Comparison of ENCODE assay signal across 16 cellular contexts in the genomic region with DNA sequence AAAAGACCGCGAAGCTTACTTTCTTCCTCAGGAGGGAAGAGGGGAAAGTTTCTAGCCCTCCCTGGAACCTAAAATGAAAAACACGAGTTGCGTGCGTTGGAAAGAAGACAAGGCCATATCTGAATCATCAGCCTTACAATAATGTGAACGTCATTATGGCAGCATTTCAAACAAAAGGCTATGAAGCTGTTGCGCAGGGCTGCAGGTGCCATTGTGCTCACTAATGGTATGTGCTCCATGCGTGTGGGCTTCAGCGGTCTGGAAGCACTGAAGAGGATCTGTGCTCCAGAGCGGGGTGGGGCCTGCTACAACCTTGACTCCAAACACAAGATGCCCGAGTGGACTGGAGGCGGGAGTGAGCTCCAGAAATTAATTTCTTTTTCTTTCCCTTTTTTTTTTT.
"Had no signal": no experiment of that assay in that cellular context is flagged by ENCODE, and none has a peak within 500 bp of the region (broad histone marks: within the 10 kb centered on the region; RNA-seq: fewer than 3 reads in every experiment).

No MANE protein-coding gene starts in this region.

- H3K9me3 ChIP-seq: esophagus squamous epithelium, psoas muscle, sigmoid colon, upper lobe of left lung had no signal

- DNase-seq: activated gamma-delta T cell; activated T-cell treated with anti-CD3 and anti-CD28 coated beads, Interleukin-2, amount 50 U/mL, for 4 hours; aorta; dorsolateral prefrontal cortex; esophagus squamous epithelium; hypothalamus; midbrain; occipital lobe; psoas muscle; sigmoid colon; SW 1271 had no signal

- H3K27ac ChIP-seq: dorsolateral prefrontal cortex, psoas muscle, sigmoid colon, upper lobe of left lung had no signal

- H3K4me3 Mint-ChIP-seq: activated naive CD8-positive, alpha-beta T cell; activated T-cell treated with anti-CD3 and anti-CD28 coated beads, Interleukin-2, amount 50 U/mL, for 4 hours; naive thymus-derived CD4-positive, alpha-beta T cell; stimulated activated naive CD8-positive, alpha-beta T cell treated with anti-CD3 and anti-CD28 coated beads, Interleukin-15, Interleukin-2, amounts not matched to agents 100 ng/mL and 50 ng/mL, for 24 hours; T-helper 2 cell treated with Interferon-gamma antibody and Interleukin-4, amounts not matched to agents 5 μg/mL and 100 μg/mL, for 36 hours had no signal

- H3K4me1 ChIP-seq: sigmoid colon had no signal

- ATAC-seq: activated T-cell treated with anti-CD3 and anti-CD28 coated beads, Interleukin-2, amount 50 U/mL, for 4 hours; naive thymus-derived CD4-positive, alpha-beta T cell; psoas muscle had no signal

- H3K36me3 ChIP-seq: esophagus squamous epithelium, sigmoid colon, upper lobe of left lung had no signal

- H3K9me3 Mint-ChIP-seq: activated T-cell treated with anti-CD3 and anti-CD28 coated beads, Interleukin-2, amount 50 U/mL, for 4 hours; naive thymus-derived CD4-positive, alpha-beta T cell; stimulated activated naive CD8-positive, alpha-beta T cell treated with anti-CD3 and anti-CD28 coated beads, Interleukin-15, Interleukin-2, amounts not matched to agents 100 ng/mL and 50 ng/mL, for 24 hours; T-helper 2 cell treated with Interferon-gamma antibody and Interleukin-4, amounts not matched to agents 5 μg/mL and 100 μg/mL, for 36 hours had no signal

- H3K27me3 ChIP-seq: dorsolateral prefrontal cortex, esophagus squamous epithelium, sigmoid colon, upper lobe of left lung had no signal

- H3K27me3 Mint-ChIP-seq: activated naive CD8-positive, alpha-beta T cell; naive thymus-derived CD4-positive, alpha-beta T cell; stimulated activated naive CD8-positive, alpha-beta T cell treated with anti-CD3 and anti-CD28 coated beads, Interleukin-15, Interleukin-2, amounts not matched to agents 100 ng/mL and 50 ng/mL, for 24 hours had no signal

- H3K36me3 Mint-ChIP-seq: activated naive CD8-positive, alpha-beta T cell; naive thymus-derived CD4-positive, alpha-beta T cell had no signal

- H3K27ac Mint-ChIP-seq: activated naive CD8-positive, alpha-beta T cell; naive thymus-derived CD4-positive, alpha-beta T cell; stimulated activated naive CD8-positive, alpha-beta T cell treated with anti-CD3 and anti-CD28 coated beads, Interleukin-15, Interleukin-2, amounts not matched to agents 100 ng/mL and 50 ng/mL, for 24 hours; T-helper 2 cell treated with Interferon-gamma antibody and Interleukin-4, amounts not matched to agents 5 μg/mL and 100 μg/mL, for 36 hours had no signal

- H3K4me3 ChIP-seq: dorsolateral prefrontal cortex, esophagus squamous epithelium, psoas muscle, sigmoid colon, upper lobe of left lung had no signal
